In the genomic region with DNA sequence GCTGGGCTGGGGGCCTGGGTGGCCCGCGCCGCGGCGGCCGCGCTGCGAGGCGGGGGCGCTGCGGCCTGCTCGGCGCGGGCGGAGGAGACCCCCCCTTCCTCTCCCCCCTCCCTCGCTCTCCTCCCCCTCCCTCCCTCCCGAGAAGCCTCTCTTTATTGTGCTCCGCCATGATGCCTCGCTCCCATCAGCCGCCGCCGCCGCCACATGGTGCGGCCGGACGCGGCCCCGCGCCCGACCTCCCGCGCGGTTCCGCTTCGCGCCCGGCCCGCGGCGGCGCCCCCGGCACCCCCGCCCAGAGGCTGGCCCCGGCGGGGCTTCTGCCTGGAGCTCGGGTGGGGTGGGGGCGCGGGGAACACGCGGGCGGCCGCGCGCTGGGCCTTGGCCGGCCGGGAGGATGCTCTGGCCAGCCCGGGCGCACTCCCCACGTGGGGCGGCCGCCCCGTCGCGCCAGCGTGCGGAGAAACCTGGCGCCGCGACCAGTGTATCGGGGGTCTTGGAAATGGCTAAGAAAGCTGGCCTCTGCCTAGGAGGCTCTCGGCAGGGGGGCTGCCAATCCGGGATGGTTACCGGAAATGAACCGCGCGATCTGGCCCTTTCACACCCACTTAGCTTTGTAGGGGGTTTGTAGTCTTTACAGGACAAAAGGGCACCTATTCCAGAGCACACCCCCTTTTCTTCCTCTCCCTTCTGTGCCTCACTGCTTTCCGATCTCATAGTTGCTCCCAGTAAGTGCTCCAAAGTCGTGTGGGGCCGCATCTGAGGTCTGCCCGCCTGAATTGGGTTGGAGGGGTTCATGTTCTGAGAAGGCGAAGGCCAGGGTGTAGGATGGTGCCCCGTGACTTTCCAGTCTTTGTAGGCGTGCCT, we compare ENCODE assay signal across 8 cellular contexts. TPM values are rescaled to one million over a fixed set of nuclear protein-coding genes. Genes with fewer than 3 reads are reported as not detected.
DNase-seq lines count a peak whose midpoint lies in the region; FAIRE-seq and TF ChIP-seq lines count a peak whose summit lies in the region.

No MANE protein-coding gene starts in this region.

- peak overlapping the region; percentile 98 for H3K27ac Mint-ChIP-seq in neural progenitor cell

- no peaks in the 10 kb centered on the region for H3K9me3 ChIP-seq in neural progenitor cell (ENCODE audit: low read depth)

- H3K4me3 Mint-ChIP-seq in neural progenitor cell, result peak overlapping the region; percentile 99

- DNase-seq in AG08395 (ENCODE audit: low spot score) (peak; percentile 68), GM19239 (ENCODE audit: insufficient read length, low spot score) (peak; percentile 70), NCI-H526 treated with DMSO at 0.1 percent for 48 hours (lab: John Stamatoyannopoulos, UW) (peak; percentile 3), activated T-helper 1 cell treated with Interleukin-2 at 50 U/mL for 16 hours (ENCODE audit: low read depth) (peak; percentile 44), fibroblast of pulmonary artery (ENCODE audit: low read depth) (peak; percentile 51), neural progenitor cell (ENCODE audit: low spot score) (peak; percentile 79), ureter (ENCODE audit: low spot score) (peak; percentile 55), NCI-H1694 treated with DMSO at 0.1 percent for 48 hours (lab: John Stamatoyannopoulos, UW) (no peak)

- no peaks in the 10 kb centered on the region for H3K27me3 ChIP-seq in neural progenitor cell

- no peak for FAIRE-seq in GM19239 (lab: Jason Lieb, UNC)

- H3K27ac ChIP-seq in neural progenitor cell, result peak overlapping the region; percentile 7

- H3K4me2 ChIP-seq in neural progenitor cell, result peak overlapping the region; percentile 97

- H3K4me3 ChIP-seq in fibroblast of pulmonary artery (replicated peaks; ENCODE audit: low read depth, low read length), result peak overlapping the region; percentile 93
- peak overlapping the region; percentile 87 for H3K4me3 ChIP-seq in neural progenitor cell

- peaks cover 53% of the 10 kb centered on the region for H3K4me1 Mint-ChIP-seq in neural progenitor cell

- peaks cover 76% of the 10 kb centered on the region for H4K20me1 ChIP-seq in neural progenitor cell (ENCODE audit: low read depth)

- H3F3A ChIP-seq in neural progenitor cell (ENCODE audit: low read depth), result peaks cover 76% of the 10 kb centered on the region

- H3K9ac ChIP-seq in neural progenitor cell, result peak overlapping the region; percentile 67

- H2AFZ ChIP-seq in neural progenitor cell (replicated peaks), result no peak overlapping the region

- peaks cover 91% of the 10 kb centered on the region for H3K79me2 ChIP-seq in neural progenitor cell (ENCODE audit: low read depth)

- H3K9me3 Mint-ChIP-seq in neural progenitor cell, result no peaks in the 10 kb centered on the region

- H3K36me3 ChIP-seq in neural progenitor cell, result peaks cover 34% of the 10 kb centered on the region

- H3K36me3 Mint-ChIP-seq in neural progenitor cell, result peaks cover 26% of the 10 kb centered on the region

- peaks cover 6% of the 10 kb centered on the region for H3K27me3 Mint-ChIP-seq in neural progenitor cell (ENCODE audit: insufficient read depth, low read depth)

- H3K4me1 ChIP-seq in neural progenitor cell, result peaks cover 41% of the 10 kb centered on the region

- TF ChIP-seq CTCF in fibroblast of pulmonary artery (IDR thresholded peaks at IDR 0.05; ENCODE audit: low read length, missing control alignments) (no peak), neural progenitor cell (IDR thresholded peaks at IDR 0.05) (no peak)

RNA-seq across cellular contexts. Expression of a gene that starts 1.0 kb away (rescaled TPM):
- total RNA-seq in neural progenitor cell (ENCODE audit: low replicate concordance), result 930 and 1,683 TPM in 2 replicates
- 390 TPM for total RNA-seq in ureter

RNA-seq across cellular contexts. Expression of a gene that starts 12.3 kb away (rescaled TPM):
- total RNA-seq in neural progenitor cell (ENCODE audit: low replicate concordance) (4.4 and 16.1 TPM in 2 replicates), ureter (11.1 TPM)

RNA-seq across cellular contexts. Expression of a gene that starts 33.4 kb away (rescaled TPM):
- total RNA-seq in neural progenitor cell (ENCODE audit: low replicate concordance), result 45.9 and 141 TPM in 2 replicates
- 36.1 TPM for total RNA-seq in ureter

RNA-seq across cellular contexts. Expression of a gene that starts 33.9 kb away (rescaled TPM):
- 16.8 and 53.9 TPM in 2 replicates for total RNA-seq in neural progenitor cell (ENCODE audit: low replicate concordance)
- total RNA-seq in ureter, result 26.3 TPM
